ENCODE assay signal across 13 cellular contexts in the genomic region with DNA sequence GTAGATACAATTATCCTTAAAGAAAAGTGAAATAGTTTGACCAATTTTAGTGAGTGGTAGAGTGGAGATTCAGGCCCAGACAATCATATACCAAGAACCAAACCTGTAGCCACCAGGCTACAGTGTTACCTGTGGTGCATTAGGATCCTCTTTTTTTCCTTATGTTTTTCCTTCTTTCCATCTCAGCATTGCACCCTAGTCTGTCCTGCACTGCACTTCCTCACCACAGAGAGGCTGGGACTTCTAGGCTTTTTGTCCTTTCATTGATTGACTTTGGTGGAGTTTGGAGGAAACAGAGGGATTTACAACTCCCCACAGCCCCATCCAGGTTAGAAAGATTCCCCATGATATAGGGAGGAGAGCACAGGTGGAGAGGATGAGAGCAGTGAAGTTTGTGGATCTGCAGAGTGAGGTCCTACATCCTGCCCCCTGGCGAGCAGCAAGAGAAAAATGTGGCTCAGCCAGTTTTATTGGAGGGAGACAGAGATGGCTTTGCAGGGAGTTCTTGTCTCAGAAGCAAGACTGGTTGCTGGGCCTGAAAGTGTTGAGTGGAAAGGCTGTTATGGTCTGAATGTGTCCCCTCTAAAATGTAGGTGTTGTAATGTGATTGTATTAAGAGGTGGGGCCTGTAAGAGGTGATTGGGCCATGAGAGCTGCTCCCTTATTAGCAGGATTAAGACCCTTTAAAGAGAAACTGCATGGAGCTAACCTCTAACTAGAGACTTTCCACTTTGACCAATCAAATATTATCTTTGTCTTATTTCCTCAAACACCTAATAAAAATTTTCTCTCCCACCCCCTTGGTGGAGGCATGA. TPM values are rescaled to one million over a fixed set of nuclear protein-coding genes. Genes with fewer than 3 reads are reported as not detected.
A peak's percentile ranks its signal among the peaks of the same experiment; 100 is the strongest.
DNase-seq lines count a peak whose midpoint lies in the region; ATAC-seq, FAIRE-seq and TF ChIP-seq lines count a peak whose summit lies in the region.
"Had no signal": no experiment of that assay in that cellular context is flagged by ENCODE, and none has a peak within 500 bp of the region (broad histone marks: within the 10 kb centered on the region; RNA-seq: fewer than 3 reads in every experiment).

No MANE protein-coding gene starts in this region.

- H3K9me3 Mint-ChIP-seq in activated CD4-positive, alpha-beta T cell treated with anti-CD3 and anti-CD28 coated beads for 36 hours (ENCODE audit: low read depth): no peaks in the 10 kb centered on the region

- H3K9me3 ChIP-seq in HepG2 (ENCODE audit: low read length) (no peaks in the 10 kb centered on the region), right lobe of liver (no peaks in the 10 kb centered on the region), esophagus muscularis mucosa (no peaks in the 10 kb centered on the region)
- H3K9me3 ChIP-seq: prostate gland had no signal

- DNase-seq in HepG2 (ENCODE audit: low spot score) (peak; percentile 4), right lobe of liver (no peak), NCI-H460 (ENCODE audit: extremely low read depth, low read depth) (peak; percentile 12), erythroblast (lab: John Stamatoyannopoulos, UW) (peak; percentile 29 to 54), NCI-H2196 treated with DMSO at 0.1 percent for 48 hours (lab: John Stamatoyannopoulos, UW; ENCODE audit: unreplicated experiment) (no peak), esophagus muscularis mucosa (ENCODE audit: extremely low spot score) (no peak), GM19240 (ENCODE audit: insufficient read length, low spot score) (no peak)
- DNase-seq in activated CD4-positive, alpha-beta T cell treated with anti-CD3 and anti-CD28 coated beads for 36 hours: no peak
- DNase-seq: CD8-positive, alpha-beta memory T cell; NCI-H446 treated with DMSO at 0.1 percent for 48 hours; stimulated activated CD8-positive, alpha-beta memory T cell treated with anti-CD3 and anti-CD28 coated beads, Interleukin-4, amount 100 ng/mL, for 48 hours had no signal

- TF ChIP-seq POLR2A in HepG2 (IDR thresholded peaks at IDR 0.05; ENCODE audit: insufficient read depth in 1 of 2, low read depth in 2 of 2, low read length in 2 of 2) (no peak), right lobe of liver (IDR thresholded peaks at IDR 0.05) (no peak), erythroblast (IDR thresholded peaks at IDR 0.05; ENCODE audit: low read length) (no peak), esophagus muscularis mucosa (IDR thresholded peaks at IDR 0.05; ENCODE audit: low read depth) (no peak)

- no peak overlapping the region for H2AFZ ChIP-seq in HepG2 (ENCODE audit: low read length)

- no peak overlapping the region for H3K4me3 Mint-ChIP-seq in activated CD4-positive, alpha-beta T cell treated with anti-CD3 and anti-CD28 coated beads for 36 hours
- H3K4me3 Mint-ChIP-seq: CD8-positive, alpha-beta memory T cell had no signal

- ATAC-seq in HepG2: peak; percentile 81
- no peak for ATAC-seq in right lobe of liver
- ATAC-seq in activated CD4-positive, alpha-beta T cell treated with anti-CD3 and anti-CD28 coated beads for 36 hours: no peak
- ATAC-seq: activated CD4-positive, CD25-positive, alpha-beta regulatory T cell treated with anti-CD3 and anti-CD28 coated beads, Interleukin-2, amount 50 U/mL, for 24 hours had no signal

- 0% methylated on average over 1 of the region's 1 CpG for WGBS in HepG2 (ENCODE audit: low lambda C conversion rate)
- WGBS in right lobe of liver (ENCODE audit: insufficient coverage, low coverage, low lambda C conversion rate, missing lambda C conversion rate): 15% methylated on average over 1 of the region's 1 CpG
- 50% methylated on average over 1 of the region's 1 CpG for WGBS in esophagus muscularis mucosa

- no peaks in the 10 kb centered on the region for H4K20me1 ChIP-seq in HepG2 (ENCODE audit: insufficient read depth, low read length)

- H3K27me3 ChIP-seq in HepG2 (ENCODE audit: control insufficient read depth in 1 of 2, insufficient read depth in 2 of 2, low read length in 2 of 2) (no peaks in the 10 kb centered on the region; a peak in 1 of 5 replicates), right lobe of liver (no peaks in the 10 kb centered on the region), esophagus muscularis mucosa (no peaks in the 10 kb centered on the region)

- H3K4me3 ChIP-seq in HepG2 (replicated peaks in 1 of 3; ENCODE audit: insufficient read depth in 1 of 3, low read depth in 2 of 3, low read length in 3 of 3) (no peak overlapping the region), right lobe of liver (no peak overlapping the region), esophagus muscularis mucosa (no peak overlapping the region)
- H3K4me3 ChIP-seq: prostate gland had no signal

- H3K36me3 ChIP-seq in HepG2 (replicated peaks in 1 of 2; ENCODE audit: control insufficient read depth in 1 of 2, insufficient read depth in 2 of 2, low read length in 2 of 2) (no peaks in the 10 kb centered on the region), right lobe of liver (no peaks in the 10 kb centered on the region), esophagus muscularis mucosa (no peaks in the 10 kb centered on the region)
- H3K36me3 ChIP-seq: prostate gland had no signal

- no TSS peak for BruUV-seq in HepG2 (replicated peaks; lab: Mats Ljungman, UMichigan)

- no peak for TF ChIP-seq RAD21 in HepG2 (CRISPR knock-in tag; IDR thresholded peaks at IDR 0.05)

- CTCF ChIA-PET in HepG2 (lab: Yijun Ruan, JAX; ENCODE audit: low intra/inter-chr PET ratio, low total read pairs): no interaction called here
- CTCF ChIA-PET in activated CD4-positive, alpha-beta T cell treated with anti-CD3 and anti-CD28 coated beads for 36 hours (lab: Charles Lee): no interaction called here

- in situ Hi-C loops in HepG2 (cut with HindIII; ENCODE audit: extremely low pct_ligation_motif_present, low pct_unique_long_range_greater_than_20kb): no loop called here

- H3K79me2 ChIP-seq in HepG2 (ENCODE audit: insufficient read depth, low read length): no peaks in the 10 kb centered on the region

- H3K27me3 Mint-ChIP-seq in activated CD4-positive, alpha-beta T cell treated with anti-CD3 and anti-CD28 coated beads for 36 hours: peaks cover 7% of the 10 kb centered on the region

- no peaks in the 10 kb centered on the region for H3K4me1 Mint-ChIP-seq in activated CD4-positive, alpha-beta T cell treated with anti-CD3 and anti-CD28 coated beads for 36 hours
- H3K4me1 Mint-ChIP-seq: CD8-positive, alpha-beta memory T cell had no signal

- H3K36me3 Mint-ChIP-seq in activated CD4-positive, alpha-beta T cell treated with anti-CD3 and anti-CD28 coated beads for 36 hours (ENCODE audit: low read depth): no peaks in the 10 kb centered on the region
- H3K36me3 Mint-ChIP-seq: CD8-positive, alpha-beta memory T cell had no signal

- no peak overlapping the region for H3K4me2 ChIP-seq in HepG2 (ENCODE audit: low read depth, low read length)

- TF ChIP-seq EP300 in HepG2 (IDR thresholded peaks at IDR 0.05; ENCODE audit: low read depth in 2 of 2, low read length in 2 of 2): no peak
- no peak for TF ChIP-seq EP300 in HepG2 (CRISPR knock-in tag; IDR thresholded peaks at IDR 0.05; ENCODE audit: borderline replicate concordance)
- TF ChIP-seq EP300 in esophagus muscularis mucosa (IDR thresholded peaks at IDR 0.05): no peak

- H3K4me1 ChIP-seq in HepG2 (ENCODE audit: insufficient read depth, low read length) (peaks cover 25% of the 10 kb centered on the region), right lobe of liver (no peaks in the 10 kb centered on the region), esophagus muscularis mucosa (no peaks in the 10 kb centered on the region)
- H3K4me1 ChIP-seq: prostate gland had no signal

- TF ChIP-seq CTCF in HepG2 (CRISPR knock-in tag; IDR thresholded peaks at IDR 0.05) (peak; percentile 47), right lobe of liver (IDR thresholded peaks at IDR 0.05) (peak in 2 of 4 donors; percentile 9 to 11), esophagus muscularis mucosa (IDR thresholded peaks at IDR 0.05) (no peak)

- no peak overlapping the region for H3K27ac ChIP-seq in HepG2 (ENCODE audit: extremely low read length, insufficient read depth, low read length)
- no peak overlapping the region for H3K27ac ChIP-seq in right lobe of liver
- H3K27ac ChIP-seq in esophagus muscularis mucosa (replicated peaks in 1 of 4): no peak overlapping the region
- H3K27ac ChIP-seq: prostate gland had no signal

- intact Hi-C loops in HepG2 (cut with micrococcal nuclease; ENCODE audit: unreplicated experiment) (no loop called here), right lobe of liver (cut with DNase I) (no loop called here), esophagus muscularis mucosa (cut with DNase I) (no loop called here)
- intact Hi-C loops in activated CD4-positive, alpha-beta T cell treated with anti-CD3 and anti-CD28 coated beads for 36 hours (cut with DNase I, micrococcal nuclease): no loop called here

- POLR2A ChIA-PET in HepG2 (lab: Yijun Ruan, JAX): no interaction called here
- POLR2A ChIA-PET in activated CD4-positive, alpha-beta T cell treated with anti-CD3 and anti-CD28 coated beads for 36 hours (lab: Charles Lee): no interaction called here

- no peak overlapping the region for H3K9ac ChIP-seq in HepG2 (ENCODE audit: insufficient read depth, low read depth, low read length)

- peak; percentile 28 for FAIRE-seq in HepG2 (lab: Jason Lieb, UNC)

- no peak overlapping the region for H3K27ac Mint-ChIP-seq in activated CD4-positive, alpha-beta T cell treated with anti-CD3 and anti-CD28 coated beads for 36 hours
- H3K27ac Mint-ChIP-seq: CD8-positive, alpha-beta memory T cell had no signal

RNA-seq across cellular contexts. Expression of gene KIF4B, which starts 36.2 kb away (rescaled TPM):
- total RNA-seq in HepG2 (2016; rRNA removed; fragmentation: Illumina TruSeq; extraction: Trizol): 0.04 and 0.11 TPM in 2 replicates
- not detected in 2 replicates for total RNA-seq in HepG2 (2016; cell fraction: cytosol; rRNA removed; fragmentation: Illumina TruSeq; extraction: Trizol; ENCODE audit: low read depth)
- total RNA-seq in HepG2 (2016; cell fraction: insoluble cytoplasmic fraction; rRNA removed; fragmentation: Illumina TruSeq; extraction: Trizol): 0.12 TPM in 1 of 2 replicates, not detected in the other
- not detected in 2 replicates for total RNA-seq in HepG2 (2016; cell fraction: membrane; rRNA removed; fragmentation: Illumina TruSeq; extraction: Trizol)
- 0.12 TPM in 1 of 2 replicates, not detected in the other for total RNA-seq in HepG2 (2016; cell fraction: nucleus; rRNA removed; fragmentation: Illumina TruSeq; extraction: Trizol)
- not detected in 2 replicates for polyA plus RNA-seq in HepG2 (2011; rRNA removed)
- 0.01 TPM in 1 of 2 replicates, not detected in the other for polyA plus RNA-seq in HepG2 (2011; cell fraction: cytosol; rRNA removed)
- 0.02 TPM in 1 of 2 replicates, not detected in the other for polyA plus RNA-seq in HepG2 (2011; cell fraction: nucleus; rRNA removed)
- polyA plus RNA-seq in HepG2 (2012): 0.04 and 0.05 TPM in 2 replicates
- not detected in 2 replicates for polyA plus RNA-seq in HepG2 (2016; cell fraction: cytosol; fragmentation: Illumina TruSeq; extraction: Trizol; ENCODE audit: low read depth)
- polyA plus RNA-seq in HepG2 (2016; cell fraction: insoluble cytoplasmic fraction; fragmentation: Illumina TruSeq; extraction: Trizol; ENCODE audit: low read depth): not detected in 2 replicates
- not detected in 2 replicates for polyA plus RNA-seq in HepG2 (2016; cell fraction: membrane; fragmentation: Illumina TruSeq; extraction: Trizol; ENCODE audit: low read depth)
- polyA plus RNA-seq in HepG2 (2016; cell fraction: nucleus; fragmentation: Illumina TruSeq; extraction: Trizol; ENCODE audit: insufficient read depth, low read depth): not detected in 2 replicates
- 0.12 TPM in 1 of 2 replicates, not detected in the other for polyA minus RNA-seq in HepG2 (2011; rRNA and poly(A)+ RNA removed; ENCODE audit: low replicate concordance)
- not detected in 2 replicates for polyA minus RNA-seq in HepG2 (2011; cell fraction: cytosol; rRNA and poly(A)+ RNA removed)
- polyA minus RNA-seq in HepG2 (2011; cell fraction: nucleus; rRNA and poly(A)+ RNA removed): 0.13 and 0.37 TPM in 2 replicates
- not detected for total RNA-seq in right lobe of liver
- 0.05 TPM in 1 of 2 replicates, not detected in the other for total RNA-seq in NCI-H460 (2014; rRNA removed; shearing (Covaris generic))
- not detected in 2 replicates for polyA plus RNA-seq in NCI-H460 (2014; cell fraction: nucleus; rRNA removed)
- total RNA-seq in activated CD4-positive, alpha-beta T cell treated with anti-CD3 and anti-CD28 coated beads for 36 hours: under 1 TPM; 0.05 TPM
- total RNA-seq in esophagus muscularis mucosa: under 1 TPM in 2 of 4 donors, not detected in 2; under 0.01 TPM
- polyA plus RNA-seq: CD8-positive, alpha-beta memory T cell had no signal

Comparison
In these comparisons a context has a peak if more than half of its experiments do, and no peak if none do; other contexts are left out.
1. DNase-seq: peak in HepG2 (single experiment), NCI-H460 (single experiment) and erythroblast (2 of 2); none in right lobe of liver (0 of 3), activated CD4-positive, alpha-beta T cell treated with anti-CD3 and anti-CD28 coated beads for 36 hours (single experiment), NCI-H2196 treated with DMSO at 0.1 percent for 48 hours (single experiment), esophagus muscularis mucosa (single experiment) and GM19240 (single experiment).